ENCODE assay signal across 19 cellular contexts in genomic region chr3:54322354-54322753, GRCh38.
A peak's percentile ranks its signal among the peaks of the same experiment; 100 is the strongest.
DNase-seq lines count a peak whose midpoint lies in the region; TF ChIP-seq lines count a peak whose summit lies in the region.
"Had no signal": no experiment of that assay in that cellular context is flagged by ENCODE, and none has a peak within 500 bp of the region (broad histone marks: within the 10 kb centered on the region; RNA-seq: fewer than 3 reads in every experiment).

No MANE protein-coding gene starts in this region.

- H3K27me3 ChIP-seq in parathyroid adenoma (ENCODE audit: control insufficient read depth, insufficient read depth, low read length) (no peaks in the 10 kb centered on the region), SJCRH30 (no peaks in the 10 kb centered on the region)

- peak; percentile 89 for DNase-seq in DMS53 (lab: John Stamatoyannopoulos, UW)
- peak; percentile 33 for DNase-seq in NCI-H2196 treated with DMSO at 0.1 percent for 48 hours (lab: John Stamatoyannopoulos, UW; ENCODE audit: unreplicated experiment)
- DNase-seq in epithelial cell of proximal tubule (ENCODE audit: low read depth): peak; percentile 78
- DNase-seq in NCI-H187 treated with DMSO at 0.1 percent for 48 hours (lab: John Stamatoyannopoulos, UW): no peak
- no peak for DNase-seq in stimulated activated naive CD4-positive, alpha-beta T cell treated with Interleukin-2 at 50 U/mL for 16 hours (lab: John Stamatoyannopoulos, UW)
- no peak for DNase-seq in erythroblast (lab: John Stamatoyannopoulos, UW)
- no peak for DNase-seq in SJCRH30
- DNase-seq: activated CD4-positive, CD25-positive, alpha-beta regulatory T cell; activated gamma-delta T cell treated with Interleukin-2 at 50 U/mL for 16 hours; DMS 273 treated with DMSO at 0.1 percent for 48 hours; left ventricle myocardium superior; MM.1S; naive thymus-derived CD4-positive, alpha-beta T cell; NCI-H446 treated with DMSO at 0.1 percent for 48 hours; stimulated activated CD4-positive, alpha-beta T cell treated with anti-CD3 and anti-CD28 coated beads, Interleukin-1b, Interleukin-23, amount 100 ng/mL, for 48 hours; T-cell had no signal

- no peaks in the 10 kb centered on the region for H3K79me2 ChIP-seq in parathyroid adenoma

- TF ChIP-seq POLR2A in erythroblast (IDR thresholded peaks at IDR 0.05; ENCODE audit: low read length): no peak

- H3K36me3 ChIP-seq in parathyroid adenoma (ENCODE audit: control insufficient read depth, insufficient read depth, low read length) (no peaks in the 10 kb centered on the region), SJCRH30 (no peaks in the 10 kb centered on the region)
- H3K36me3 ChIP-seq: thoracic aorta had no signal

- H3K4me1 ChIP-seq in parathyroid adenoma (peaks cover 6% of the 10 kb centered on the region), SJCRH30 (no peaks in the 10 kb centered on the region)

- peak overlapping the region; percentile 19 for H2AFZ ChIP-seq in parathyroid adenoma

- no peaks in the 10 kb centered on the region for H3K9me3 ChIP-seq in parathyroid adenoma (ENCODE audit: control insufficient read depth, low read length)
- H3K9me3 ChIP-seq in SJCRH30 (replicated peaks): no peaks in the 10 kb centered on the region
- H3K9me3 ChIP-seq: thoracic aorta had no signal

- H3K4me2 ChIP-seq in parathyroid adenoma (ENCODE audit: low read length): no peak overlapping the region

- H3K4me3 ChIP-seq in epithelial cell of proximal tubule (ENCODE audit: low read depth, low read length) (no peak overlapping the region), parathyroid adenoma (ENCODE audit: low read depth, low read length) (no peak overlapping the region), SJCRH30 (no peak overlapping the region)
- H3K4me3 ChIP-seq: thoracic aorta had no signal

- H3K9ac ChIP-seq in parathyroid adenoma: no peak overlapping the region

- H3K27ac ChIP-seq in parathyroid adenoma: no peak overlapping the region
- H3K27ac ChIP-seq in SJCRH30: no peak overlapping the region
- H3K27ac ChIP-seq: RWPE1, thoracic aorta had no signal

- TF ChIP-seq CTCF in epithelial cell of proximal tubule (conservative IDR thresholded peaks at IDR 0.05; ENCODE audit: low read depth, low read length) (no peak), parathyroid adenoma (IDR thresholded peaks at IDR 0.05) (no peak)

Comparison
In these comparisons a context has a peak if more than half of its experiments do, and no peak if none do; other contexts are left out.
1. DNase-seq: peak in DMS53 (single experiment), NCI-H2196 treated with DMSO at 0.1 percent for 48 hours (single experiment) and epithelial cell of proximal tubule (single experiment); none in NCI-H187 treated with DMSO at 0.1 percent for 48 hours (single experiment), stimulated activated naive CD4-positive, alpha-beta T cell treated with Interleukin-2 at 50 U/mL for 16 hours (single experiment), erythroblast (0 of 2) and SJCRH30 (0 of 2).